Comparison of ENCODE assay signal across 8 cellular contexts in the genomic region with DNA sequence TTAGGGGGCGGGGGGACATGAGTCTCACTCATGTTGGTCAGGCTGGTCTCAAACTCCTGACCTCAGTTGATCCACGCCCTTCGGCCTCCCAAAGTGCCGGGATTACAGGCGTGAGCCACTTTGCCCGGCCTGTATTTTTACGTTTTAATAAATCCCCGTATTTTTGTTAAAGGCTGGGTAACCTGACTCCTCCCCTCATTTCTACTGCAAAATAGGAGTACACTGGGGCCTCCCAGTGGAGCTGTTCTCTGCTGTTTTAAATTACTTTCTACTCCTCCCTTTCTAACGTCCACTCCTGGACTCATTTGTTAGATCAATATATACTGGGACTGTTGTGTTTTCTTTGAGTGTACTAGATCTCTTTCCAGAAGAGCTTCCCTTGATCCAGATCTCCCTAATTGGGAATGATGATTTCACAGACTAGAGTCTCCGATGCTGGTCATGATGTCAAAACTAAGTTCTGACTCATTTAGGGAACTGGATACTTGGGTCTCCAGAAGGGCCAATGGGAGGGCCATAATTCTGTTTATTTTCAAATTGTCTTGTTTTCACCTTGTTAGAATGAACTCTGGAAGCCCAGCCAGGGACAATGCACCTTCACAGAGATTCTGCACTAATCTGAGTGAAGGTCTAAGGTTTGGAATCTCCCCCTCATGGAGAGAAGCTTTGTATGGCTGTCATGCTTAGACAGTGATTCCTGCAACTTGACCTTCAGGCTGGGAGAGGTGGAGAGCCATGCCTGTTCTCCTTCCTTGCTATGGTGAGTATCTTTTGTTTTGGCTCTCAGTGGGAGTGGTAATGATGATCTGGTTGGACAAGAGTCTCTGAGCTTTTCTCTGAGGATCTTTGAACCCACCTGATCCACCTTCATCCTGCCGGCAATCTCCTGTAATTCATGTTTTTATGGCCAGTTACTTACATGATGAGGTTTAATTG. TPM values are rescaled to one million over a fixed set of nuclear protein-coding genes. Genes with fewer than 3 reads are reported as not detected.
DNase-seq lines count a peak whose midpoint lies in the region; ATAC-seq, FAIRE-seq and TF ChIP-seq lines count a peak whose summit lies in the region.

No MANE protein-coding gene starts in this region.

- H3K9me3 ChIP-seq in RWPE2 (ENCODE audit: severe bottlenecking) (no peaks in the 10 kb centered on the region), esophagus muscularis mucosa (no peaks in the 10 kb centered on the region), trophoblast cell (ENCODE audit: insufficient read depth, low read depth, low read length) (no peaks in the 10 kb centered on the region)

- H3K36me3 ChIP-seq in RWPE2 (ENCODE audit: low read depth) (peaks cover 66% of the 10 kb centered on the region), esophagus muscularis mucosa (peaks cover 36 to 52% (median 45%) of the 10 kb centered on the region in 4 donors), trophoblast cell (ENCODE audit: control insufficient read depth in 1 of 2, insufficient read depth in 2 of 2, low read length in 2 of 2) (peaks cover 36 to 48% of the 10 kb centered on the region in 2 experiments)

- H3K27ac ChIP-seq in RWPE2 (ENCODE audit: poor library complexity, severe bottlenecking) (peak overlapping the region; percentile 77), esophagus muscularis mucosa (replicated peaks in 1 of 4) (peak overlapping the region; percentile 93 to 97 (median 95)), trophoblast cell (ENCODE audit: low read depth, low read length) (peak overlapping the region; percentile 12)

- no peak for TF ChIP-seq EP300 in esophagus muscularis mucosa (IDR thresholded peaks at IDR 0.05)

- WGBS in esophagus muscularis mucosa = 29% methylated on average over 11 of the region's 11 CpGs
- WGBS in trophoblast cell (ENCODE audit: extremely low coverage, insufficient coverage, insufficient read length) = no CpG with 5 or more reads among the region's 11 CpGs

- no peak for ATAC-seq in RWPE2 (ENCODE audit: low read depth)

- H3K18ac ChIP-seq in trophoblast cell (ENCODE audit: low read length) = no peak overlapping the region

- no peak overlapping the region for H2BK12ac ChIP-seq in trophoblast cell (ENCODE audit: low read length)

- H2BK5ac ChIP-seq in trophoblast cell (ENCODE audit: low read depth, low read length, poor library complexity) = no peak overlapping the region

- peaks cover 16% of the 10 kb centered on the region for H3K79me1 ChIP-seq in trophoblast cell (ENCODE audit: low read length)

- peak overlapping the region; percentile 88 for H3K4ac ChIP-seq in trophoblast cell (ENCODE audit: low read depth, low read length)

- H2AK5ac ChIP-seq in trophoblast cell (ENCODE audit: low read length) = no peak overlapping the region

- peak overlapping the region; percentile 35 for H3K9ac ChIP-seq in trophoblast cell (ENCODE audit: low read length)

- no peak overlapping the region for H4K8ac ChIP-seq in trophoblast cell (ENCODE audit: low read depth, low read length)

- peaks cover 18% of the 10 kb centered on the region for H3K79me2 ChIP-seq in trophoblast cell (ENCODE audit: control insufficient read depth, insufficient read depth, low read length, poor library complexity)

- no peak overlapping the region for H3K23ac ChIP-seq in trophoblast cell (ENCODE audit: low read length)

- TF ChIP-seq CTCF in RWPE2 (IDR thresholded peaks at IDR 0.05; ENCODE audit: poor library complexity, severe bottlenecking) = no peak
- no peak for TF ChIP-seq CTCF in esophagus muscularis mucosa (IDR thresholded peaks at IDR 0.05)

- no peak for FAIRE-seq in GM12891 (lab: Jason Lieb, UNC)

- TF ChIP-seq POLR2A in GM12891 (IDR thresholded peaks at IDR 0.05; ENCODE audit: low read depth, low read length) (no peak), esophagus muscularis mucosa (IDR thresholded peaks at IDR 0.05; ENCODE audit: low read depth) (no peak)

- H3K4me2 ChIP-seq in trophoblast cell (ENCODE audit: low read length) = peak overlapping the region; percentile 93

- H3K4me1 ChIP-seq in RWPE2 (ENCODE audit: insufficient read depth, poor library complexity, severe bottlenecking) (peaks cover 21% of the 10 kb centered on the region), esophagus muscularis mucosa (peaks cover 45 to 62% (median 62%) of the 10 kb centered on the region in 4 donors), trophoblast cell (ENCODE audit: control insufficient read depth in 1 of 2, insufficient read depth in 2 of 2, low read length in 2 of 2) (peaks cover 11 to 17% of the 10 kb centered on the region in 2 experiments)

- H3K14ac ChIP-seq in trophoblast cell (ENCODE audit: low read length) = no peak overlapping the region

- no peak overlapping the region for H4K91ac ChIP-seq in trophoblast cell (ENCODE audit: low read depth, low read length)

- intact Hi-C loops in esophagus muscularis mucosa (cut with DNase I) = no loop called here

- H3K27me3 ChIP-seq in RWPE2 (ENCODE audit: insufficient read depth, poor library complexity, severe bottlenecking) (no peaks in the 10 kb centered on the region), esophagus muscularis mucosa (no peaks in the 10 kb centered on the region), trophoblast cell (ENCODE audit: insufficient read depth, low read length) (no peaks in the 10 kb centered on the region)

- H3K4me3 ChIP-seq in RWPE2 (ENCODE audit: severe bottlenecking) (peak overlapping the region; percentile 97), esophagus muscularis mucosa (peak overlapping the region; percentile 72 to 94 (median 82)), trophoblast cell (ENCODE audit: low read depth, low read length) (no peak overlapping the region)

- DNase-seq in GM12891 (ENCODE audit: insufficient read length, low spot score) (no peak), RWPE2 (ENCODE audit: low spot score) (no peak), esophagus muscularis mucosa (ENCODE audit: extremely low spot score) (no peak), trophoblast cell (peak in 1 of 2 donors; percentile 50), AG08395 (ENCODE audit: low spot score) (no peak), NCI-H510A treated with DMSO at 0.1 percent for 48 hours (lab: John Stamatoyannopoulos, UW) (no peak), GM19240 (ENCODE audit: insufficient read length, low spot score) (no peak)
- no peak for DNase-seq in stimulated activated CD4-positive, alpha-beta T cell treated with anti-CD3 and anti-CD28 coated beads, Interleukin-4, amount 100 ng/mL, for 24 hours

- no peak overlapping the region for H2BK120ac ChIP-seq in trophoblast cell (ENCODE audit: insufficient read depth, low read length, poor library complexity)

- no peak overlapping the region for H4K12ac ChIP-seq in trophoblast cell (ENCODE audit: low read depth, low read length)

- no peak overlapping the region for H2AFZ ChIP-seq in trophoblast cell (ENCODE audit: insufficient read depth, low read length, poor library complexity)

TF ChIP-seq in GM12891, 5 proteins besides CTCF, POLR2A, EP300 and RAD21:
- TF ChIP-seq PAX5 (IDR thresholded peaks at IDR 0.05; ENCODE audit: insufficient read depth, low read length, severe bottlenecking) (no peak), SPI1 (IDR thresholded peaks at IDR 0.05; ENCODE audit: low read depth, low read length) (peak; percentile 74), TAF1 (IDR thresholded peaks at IDR 0.05; ENCODE audit: low read depth, low read length) (no peak), POLR2AphosphoS5 (IDR thresholded peaks at IDR 0.05; ENCODE audit: low read depth, low read length) (peak; percentile 16; the same call in 1 of the 2 replicates), POU2F2 (IDR thresholded peaks at IDR 0.05; ENCODE audit: low read depth, low read length) (no peak)
TF ChIP-seq in GM12891: peak in this region for 2.

RNA-seq across cellular contexts. Expression of a gene that starts 9.4 kb away (rescaled TPM):
- polyA plus RNA-seq in GM12891 (2012; ENCODE audit: low read depth, missing spikeins) = 6.6 TPM
- 100 to 1,000 TPM; 120 to 315 (median 274) TPM for total RNA-seq in esophagus muscularis mucosa
- polyA plus RNA-seq in trophoblast cell (2013) = 125 and 135 TPM in 2 replicates

RNA-seq across cellular contexts. Expression of a gene that starts 21.6 kb away (rescaled TPM):
- 9.6 TPM for polyA plus RNA-seq in GM12891 (2012; ENCODE audit: low read depth, missing spikeins)
- 100 to 1,000 TPM; 235 to 451 (median 370) TPM for total RNA-seq in esophagus muscularis mucosa
- polyA plus RNA-seq in trophoblast cell (2013) = 93.2 and 100 TPM in 2 replicates

RNA-seq across cellular contexts. Expression of a gene that starts 21.9 kb away (rescaled TPM):
- 1.1 TPM for polyA plus RNA-seq in GM12891 (2012; ENCODE audit: low read depth, missing spikeins)
- 1 to 10 TPM; 1.2 to 3.7 (median 2.6) TPM for total RNA-seq in esophagus muscularis mucosa
- 0.87 and 0.94 TPM in 2 replicates for polyA plus RNA-seq in trophoblast cell (2013)

RNA-seq across cellular contexts. Expression of a gene that starts 25.7 kb away (rescaled TPM):
- polyA plus RNA-seq in GM12891 (2012; ENCODE audit: low read depth, missing spikeins) = 13.0 TPM
- 10 to 100 TPM; 24.9 to 39.6 (median 34.9) TPM for total RNA-seq in esophagus muscularis mucosa
- polyA plus RNA-seq in trophoblast cell (2013) = 104 and 109 TPM in 2 replicates

RNA-seq across cellular contexts. Expression of a gene that starts 30.2 kb away (rescaled TPM):
- 106 TPM for polyA plus RNA-seq in GM12891 (2012; ENCODE audit: low read depth, missing spikeins)
- 10 to 100 TPM; 24.2 to 41.5 (median 32.9) TPM for total RNA-seq in esophagus muscularis mucosa
- polyA plus RNA-seq in trophoblast cell (2013) = 109 and 111 TPM in 2 replicates

Comparison
In these comparisons a context has a peak if more than half of its experiments do, and no peak if none do; other contexts are left out.
1. H3K27ac ChIP-seq: peak in every context shown above with its lines; median percentile 95 in esophagus muscularis mucosa; 77 in RWPE2; 12 in trophoblast cell.